16 cellular contexts compared by ENCODE assay signal in genomic region chr7:76329479-76329878, GRCh38. TPM values are rescaled to one million over a fixed set of nuclear protein-coding genes. Genes with fewer than 3 reads are reported as not detected.
DNase-seq lines count a peak whose midpoint lies in the region; ATAC-seq and TF ChIP-seq lines count a peak whose summit lies in the region.
"Had no signal": no experiment of that assay in that cellular context is flagged by ENCODE, and none has a peak within 500 bp of the region (broad histone marks: within the 10 kb centered on the region; RNA-seq: fewer than 3 reads in every experiment).

No MANE protein-coding gene starts in this region.

- no peaks in the 10 kb centered on the region for H3K9me3 Mint-ChIP-seq in CD8-positive, alpha-beta T cell
- no peaks in the 10 kb centered on the region for H3K9me3 Mint-ChIP-seq in memory B cell

- H3K36me3 ChIP-seq in CD8-positive, alpha-beta T cell (ENCODE audit: insufficient read depth, low read length), result peaks cover 12% of the 10 kb centered on the region
- peaks cover 2 to 31% of the 10 kb centered on the region in 2 donors for H3K36me3 ChIP-seq in gastrocnemius medialis

- POLR2A ChIA-PET in CD8-positive, alpha-beta T cell (lab: Charles Lee), result no interaction called here
- POLR2A ChIA-PET in RWPE1 (lab: Yijun Ruan, JAX; ENCODE audit: low non-redundant PET), result no interaction called here

- H3K27ac ChIP-seq in CD8-positive, alpha-beta T cell (ENCODE audit: low read depth, low read length), result no peak overlapping the region
- H3K27ac ChIP-seq in RWPE1 (peak overlapping the region; percentile 3), gastrocnemius medialis (peak overlapping the region; percentile 97 to 100 (median 98))
- H3K27ac ChIP-seq: C4-2B had no signal

- no peak for TF ChIP-seq POLR2A in gastrocnemius medialis (IDR thresholded peaks at IDR 0.05)

- no peak overlapping the region for H3K4me3 Mint-ChIP-seq in CD8-positive, alpha-beta T cell
- no peak overlapping the region for H3K4me3 Mint-ChIP-seq in memory B cell

- no peak overlapping the region for H3K4me3 ChIP-seq in CD8-positive, alpha-beta T cell (ENCODE audit: low read depth, low read length)
- H3K4me3 ChIP-seq in gastrocnemius medialis, result no peak overlapping the region

- no peak for ATAC-seq in CD8-positive, alpha-beta T cell
- ATAC-seq in memory B cell (ENCODE audit: low read depth), result no peak
- no peak for ATAC-seq in gastrocnemius medialis
- ATAC-seq in HG03039 (IDR thresholded peaks at IDR 0.05; ENCODE audit: unreplicated experiment), result no peak

- CTCF ChIA-PET in CD8-positive, alpha-beta T cell (lab: Charles Lee), result no interaction called here
- CTCF ChIA-PET in RWPE1 (lab: Yijun Ruan, JAX), result no interaction called here

- no peak for DNase-seq in CD8-positive, alpha-beta T cell
- no peak for DNase-seq in RWPE1 (ENCODE audit: low spot score)
- no peak for DNase-seq in memory B cell (ENCODE audit: low spot score in 2 of 2)
- DNase-seq in gastrocnemius medialis, result no peak
- DNase-seq in NCI-H345 (lab: John Stamatoyannopoulos, UW), result no peak
- no peak for DNase-seq in nucleus accumbens (lab: John Stamatoyannopoulos, UW)
- DNase-seq: DMS 273 treated with DMSO at 0.1 percent for 48 hours; HCEC 1CT; NCI-H1092 treated with DMSO at 0.1 percent for 48 hours; NCI-H1694; NCI-H2081 treated with DMSO at 0.1 percent for 48 hours; NCI-H748 treated with DMSO at 0.1 percent for 48 hours; NK-92 treated with Interleukin-12 subunit alpha and Interleukin-12 subunit beta, amount 100 ng/mL, for 24 hours; Right ventricle myocardium superior had no signal

- no peaks in the 10 kb centered on the region for H3K27me3 Mint-ChIP-seq in CD8-positive, alpha-beta T cell (ENCODE audit: low read depth)
- H3K27me3 Mint-ChIP-seq in memory B cell, result no peaks in the 10 kb centered on the region

- no peaks in the 10 kb centered on the region for H3K9me3 ChIP-seq in CD8-positive, alpha-beta T cell (ENCODE audit: low read length)
- H3K9me3 ChIP-seq in gastrocnemius medialis, result no peaks in the 10 kb centered on the region

- H3K4me1 ChIP-seq in CD8-positive, alpha-beta T cell (ENCODE audit: insufficient read depth, low read length), result peaks cover 11% of the 10 kb centered on the region
- H3K4me1 ChIP-seq in gastrocnemius medialis, result peaks cover 82 to 89% of the 10 kb centered on the region in 2 donors

- H3K4me1 Mint-ChIP-seq in CD8-positive, alpha-beta T cell (ENCODE audit: low read depth), result peaks cover 42% of the 10 kb centered on the region
- H3K4me1 Mint-ChIP-seq in memory B cell, result peaks cover 31% of the 10 kb centered on the region

- H3K27me3 ChIP-seq in CD8-positive, alpha-beta T cell (ENCODE audit: insufficient read depth, low read length), result no peaks in the 10 kb centered on the region
- no peaks in the 10 kb centered on the region for H3K27me3 ChIP-seq in gastrocnemius medialis

- peak overlapping the region; percentile 33 for H3K27ac Mint-ChIP-seq in CD8-positive, alpha-beta T cell
- peak overlapping the region; percentile 48 for H3K27ac Mint-ChIP-seq in memory B cell

- TF ChIP-seq CTCF in CD8-positive, alpha-beta T cell (IDR thresholded peaks at IDR 0.05), result no peak
- no peak for TF ChIP-seq CTCF in RWPE1 (conservative IDR thresholded peaks at IDR 0.05; ENCODE audit: low read depth)
- TF ChIP-seq CTCF in gastrocnemius medialis (IDR thresholded peaks at IDR 0.05 in 4 of 5, conservative IDR thresholded peaks at IDR 0.05 in 1 of 5), result no peak

- peaks cover 50% of the 10 kb centered on the region for H3K36me3 Mint-ChIP-seq in CD8-positive, alpha-beta T cell
- peaks cover 25% of the 10 kb centered on the region for H3K36me3 Mint-ChIP-seq in memory B cell

- intact Hi-C loops in CD8-positive, alpha-beta T cell (cut with DNase I, micrococcal nuclease), result no loop called here
- intact Hi-C loops in gastrocnemius medialis (cut with DNase I; ENCODE audit: low total_unique reads), result loop anchor here (10.0 kb wide), 1 partner anchor 1465 kb away; the partner anchor contains the start of genes PHTF2 and TMEM60

- in situ Hi-C loops in gastrocnemius medialis (cut with MboI; ENCODE audit: low sequenced_read_pairs in 4 of 4), result no loop called here

RNA-seq across cellular contexts. Expression of gene HSPB1, which starts 27.0 kb away (rescaled TPM):
- 10 to 100 TPM; 26.1 to 33.2 TPM for total RNA-seq in CD8-positive, alpha-beta T cell
- 1,000 to 10,000 TPM; 1,878 to 2,898 (median 2,185) TPM for total RNA-seq in gastrocnemius medialis

RNA-seq across cellular contexts. Expression of gene YWHAG, which starts 29.3 kb away (rescaled TPM):
- total RNA-seq in CD8-positive, alpha-beta T cell, result 10 to 100 TPM; 17.7 to 19.3 TPM
- total RNA-seq in gastrocnemius medialis, result 100 to 1,000 TPM; 119 to 262 (median 179) TPM

Comparison
In these comparisons a context has a peak if more than half of its experiments do, and no peak if none do; other contexts are left out.
1. RNA of gene HSPB1, which starts 27.0 kb away (total RNA-seq): 1,878 to 2,898 TPM in gastrocnemius medialis; 26.1 to 33.2 TPM in CD8-positive, alpha-beta T cell; every median in the first group is over 10 times any median in the second.
2. RNA of gene YWHAG, which starts 29.3 kb away (total RNA-seq): 119 to 262 TPM in gastrocnemius medialis; 17.7 to 19.3 TPM in CD8-positive, alpha-beta T cell; every median in the first group is over 4 times any median in the second.